23 cellular contexts compared by ENCODE assay signal in genomic region chr13:26749285-26749684, GRCh38. TPM values are rescaled to one million over a fixed set of nuclear protein-coding genes. Genes with fewer than 3 reads are reported as not detected.
DNase-seq lines count a peak whose midpoint lies in the region; ATAC-seq and TF ChIP-seq lines count a peak whose summit lies in the region.
"Had no signal": no experiment of that assay in that cellular context is flagged by ENCODE, and none has a peak within 500 bp of the region (broad histone marks: within the 10 kb centered on the region; RNA-seq: fewer than 3 reads in every experiment).

No MANE protein-coding gene starts in this region.

- no peaks in the 10 kb centered on the region for H3K79me1 ChIP-seq in trophoblast cell (ENCODE audit: low read length)

- H4K8ac ChIP-seq in trophoblast cell (ENCODE audit: low read depth, low read length), result no peak overlapping the region

- no peak overlapping the region for H3K14ac ChIP-seq in trophoblast cell (ENCODE audit: low read length)

- H3K27ac ChIP-seq in GM23338 (ENCODE audit: low read depth), result no peak overlapping the region
- H3K27ac ChIP-seq in trophoblast cell (ENCODE audit: low read depth, low read length), result no peak overlapping the region
- H3K27ac ChIP-seq: BLaER1, KMS-11, SK-N-MC had no signal

- no peaks in the 10 kb centered on the region for H3K36me3 Mint-ChIP-seq in activated CD4-positive, alpha-beta T cell treated with anti-CD3 and anti-CD28 coated beads for 36 hours (ENCODE audit: low read depth)
- no peaks in the 10 kb centered on the region for H3K36me3 Mint-ChIP-seq in GM23338 (ENCODE audit: low read depth)
- H3K36me3 Mint-ChIP-seq: CD4-positive, CD25-positive, alpha-beta regulatory T cell had no signal

- peaks cover 3% of the 10 kb centered on the region for H3K4me1 Mint-ChIP-seq in activated CD4-positive, alpha-beta T cell treated with anti-CD3 and anti-CD28 coated beads for 36 hours
- peaks cover 9% of the 10 kb centered on the region for H3K4me1 Mint-ChIP-seq in GM23338

- peaks cover 12% of the 10 kb centered on the region for H3K27me3 Mint-ChIP-seq in activated CD4-positive, alpha-beta T cell treated with anti-CD3 and anti-CD28 coated beads for 36 hours
- H3K27me3 Mint-ChIP-seq in GM23338 (ENCODE audit: insufficient read depth, low read depth, poor library complexity), result peaks cover 6% of the 10 kb centered on the region

- H2AFZ ChIP-seq in GM23338 (no peak overlapping the region), trophoblast cell (ENCODE audit: insufficient read depth, low read length, poor library complexity) (no peak overlapping the region)

- H3K27me3 ChIP-seq in GM23338 (ENCODE audit: insufficient read depth), result no peaks in the 10 kb centered on the region
- no peaks in the 10 kb centered on the region for H3K27me3 ChIP-seq in trophoblast cell (ENCODE audit: insufficient read depth, low read length)
- H3K27me3 ChIP-seq: BLaER1 had no signal

- H2BK12ac ChIP-seq in trophoblast cell (ENCODE audit: low read length), result no peak overlapping the region

- no peak overlapping the region for H3K18ac ChIP-seq in trophoblast cell (ENCODE audit: low read length)

- H3K4me1 ChIP-seq in GM23338 (ENCODE audit: insufficient read depth) (no peaks in the 10 kb centered on the region), trophoblast cell (ENCODE audit: control insufficient read depth in 1 of 2, insufficient read depth in 2 of 2, low read length in 2 of 2) (no peaks in the 10 kb centered on the region)
- H3K4me1 ChIP-seq: BLaER1 had no signal

- CTCF ChIA-PET in activated CD4-positive, alpha-beta T cell treated with anti-CD3 and anti-CD28 coated beads for 36 hours (lab: Charles Lee), result interaction anchor here (0.6 to 1.0 kb wide), 2 partner anchors 51 to 255 kb away, joined by 3 to 4 read pairs; no protein-coding TSS in a partner anchor

- H3K79me2 ChIP-seq in GM23338 (replicated peaks; ENCODE audit: insufficient read depth), result no peaks in the 10 kb centered on the region
- no peaks in the 10 kb centered on the region for H3K79me2 ChIP-seq in trophoblast cell (ENCODE audit: control insufficient read depth, insufficient read depth, low read length, poor library complexity)

- TF ChIP-seq CTCF in GM23338 (conservative IDR thresholded peaks at IDR 0.05; ENCODE audit: low read depth in 2 of 2), result no peak
- no peak for TF ChIP-seq CTCF in lower leg skin (IDR thresholded peaks at IDR 0.05)

- no peak overlapping the region for H2AK5ac ChIP-seq in trophoblast cell (ENCODE audit: low read length)

- no peak overlapping the region for H3K23ac ChIP-seq in trophoblast cell (ENCODE audit: low read length)

- H3K4me3 ChIP-seq in GM23338 (no peak overlapping the region), trophoblast cell (ENCODE audit: low read depth, low read length) (no peak overlapping the region), lower leg skin (ENCODE audit: low read depth, poor library complexity, severe bottlenecking) (no peak overlapping the region)
- H3K4me3 ChIP-seq: BLaER1, SK-N-MC had no signal

- H4K91ac ChIP-seq in trophoblast cell (ENCODE audit: low read depth, low read length), result no peak overlapping the region

- no CpG with 5 or more reads among the region's 8 CpGs for WGBS in trophoblast cell (ENCODE audit: extremely low coverage, insufficient coverage, insufficient read length)
- 21 to 23% methylated on average over 8 of the region's 8 CpGs for WGBS in lower leg skin, 2 donors

- H3K9me2 ChIP-seq in GM23338 (ENCODE audit: insufficient read depth), result no peaks in the 10 kb centered on the region

- no peak for TF ChIP-seq POLR2A in lower leg skin (IDR thresholded peaks at IDR 0.05)

- ATAC-seq in activated CD4-positive, alpha-beta T cell treated with anti-CD3 and anti-CD28 coated beads for 36 hours, result peak; percentile 60
- peak; percentile 58 for ATAC-seq in GM23338

- no peak overlapping the region for H2BK5ac ChIP-seq in trophoblast cell (ENCODE audit: low read depth, low read length, poor library complexity)

- no peaks in the 10 kb centered on the region for H4K20me1 ChIP-seq in GM23338 (replicated peaks; ENCODE audit: insufficient read depth)
- H4K20me1 ChIP-seq: BLaER1 had no signal

- POLR2A ChIA-PET in activated CD4-positive, alpha-beta T cell treated with anti-CD3 and anti-CD28 coated beads for 36 hours (lab: Charles Lee), result no interaction called here

- H2BK120ac ChIP-seq in trophoblast cell (ENCODE audit: insufficient read depth, low read length, poor library complexity), result no peak overlapping the region

- no peaks in the 10 kb centered on the region for H3F3A ChIP-seq in GM23338 (replicated peaks; ENCODE audit: low read depth)

- H3K9ac ChIP-seq in trophoblast cell (ENCODE audit: low read length), result no peak overlapping the region
- H3K9ac ChIP-seq: BLaER1, KMS-11 had no signal

- no peak overlapping the region for H4K12ac ChIP-seq in trophoblast cell (ENCODE audit: low read depth, low read length)

- H3K9me3 ChIP-seq in trophoblast cell (ENCODE audit: insufficient read depth, low read depth, low read length), result no peaks in the 10 kb centered on the region
- H3K9me3 ChIP-seq: BLaER1 had no signal

- no peaks in the 10 kb centered on the region for H3K9me3 Mint-ChIP-seq in activated CD4-positive, alpha-beta T cell treated with anti-CD3 and anti-CD28 coated beads for 36 hours (ENCODE audit: low read depth)
- H3K9me3 Mint-ChIP-seq in GM23338, result no peaks in the 10 kb centered on the region
- H3K9me3 Mint-ChIP-seq: CD4-positive, CD25-positive, alpha-beta regulatory T cell had no signal

- H3K4me3 Mint-ChIP-seq in activated CD4-positive, alpha-beta T cell treated with anti-CD3 and anti-CD28 coated beads for 36 hours, result no peak overlapping the region
- H3K4me3 Mint-ChIP-seq in GM23338, result no peak overlapping the region
- H3K4me3 Mint-ChIP-seq: CD4-positive, CD25-positive, alpha-beta regulatory T cell had no signal

- no peak for DNase-seq in activated CD4-positive, alpha-beta T cell treated with anti-CD3 and anti-CD28 coated beads for 36 hours
- DNase-seq in activated CD4-positive, alpha-beta T cell treated with anti-CD3 and anti-CD28 coated beads, Interleukin-2, amount 50 U/mL, for 1 hour, result no peak
- DNase-seq in GM23338 (ENCODE audit: low spot score) (peak; percentile 48), SW480 (ENCODE audit: low spot score) (peak; percentile 31), iPS-NIHi11 (ENCODE audit: low spot score) (peak; percentile 43), trophoblast cell (no peak), lower leg skin (ENCODE audit: low spot score in 2 of 2) (no peak)
- DNase-seq: HCEC 1CT, IMR-90, NCI-H1048, NCI-H1694, NCI-H2029 treated with DMSO at 0.1 percent for 48 hours, NCI-H2171, NCI-H226, NCI-H510A, NCI-H774, SHP77 treated with DMSO at 0.1 percent for 48 hours had no signal

- H3K27ac Mint-ChIP-seq in activated CD4-positive, alpha-beta T cell treated with anti-CD3 and anti-CD28 coated beads for 36 hours, result no peak overlapping the region
- H3K27ac Mint-ChIP-seq in GM23338, result no peak overlapping the region
- H3K27ac Mint-ChIP-seq: CD4-positive, CD25-positive, alpha-beta regulatory T cell had no signal

- 0 out of 2 replicates have a peak overlapping the region, but pooled peaks have one; percentile 48 for H3K4me2 ChIP-seq in GM23338
- no peak overlapping the region for H3K4me2 ChIP-seq in trophoblast cell (ENCODE audit: low read length)
- H3K4me2 ChIP-seq: BLaER1, KMS-11 had no signal

- H3K36me3 ChIP-seq in GM23338 (ENCODE audit: insufficient read depth), result no peaks in the 10 kb centered on the region
- H3K36me3 ChIP-seq in trophoblast cell (ENCODE audit: control insufficient read depth in 1 of 2, insufficient read depth in 2 of 2, low read length in 2 of 2), result no peaks in the 10 kb centered on the region
- H3K36me3 ChIP-seq: BLaER1 had no signal

- intact Hi-C loops in activated CD4-positive, alpha-beta T cell treated with anti-CD3 and anti-CD28 coated beads for 36 hours (cut with DNase I, micrococcal nuclease), result no loop called here
- intact Hi-C loops in lower leg skin (cut with DNase I; ENCODE audit: low total_unique reads), result no loop called here

- H3K4ac ChIP-seq in trophoblast cell (ENCODE audit: low read depth, low read length), result no peak overlapping the region

TF ChIP-seq in GM23338, 12 proteins besides CTCF, POLR2A, EP300 and RAD21:
- TF ChIP-seq STAT1 (IDR thresholded peaks at IDR 0.05; ENCODE audit: unreplicated experiment), result no peak

RNA-seq across cellular contexts. Expression of gene GPR12, which starts 11.3 kb away (rescaled TPM):
- total RNA-seq in activated CD4-positive, alpha-beta T cell treated with anti-CD3 and anti-CD28 coated beads for 36 hours, result not detected
- total RNA-seq in GM23338 (2014; rRNA removed; shearing (Covaris generic)), result not detected in 2 replicates
- 0.12 and 0.13 TPM in 2 replicates for polyA plus RNA-seq in GM23338 (2016; fragmentation: Nextera tagmentation; extraction: Ambion mirVana)
- not detected in 2 replicates for polyA plus RNA-seq in trophoblast cell (2013)
- total RNA-seq in lower leg skin, result 10 to 100 TPM in 1 of 4 donors, 1 to 10 TPM in 3; 2.4 to 13.9 (median 6.8) TPM
- total RNA-seq: CD4-positive, CD25-positive, alpha-beta regulatory T cell; G401; IMR-90 had no signal
- polyA plus RNA-seq: AG04450; CD4-positive, CD25-positive, alpha-beta regulatory T cell; IMR-90 had no signal

Comparison
In these comparisons a context has a peak if more than half of its experiments do, and no peak if none do; other contexts are left out.
1. DNase-seq: peak in GM23338 (single experiment), SW480 (single experiment) and iPS-NIHi11 (single experiment); none in activated CD4-positive, alpha-beta T cell treated with anti-CD3 and anti-CD28 coated beads for 36 hours (single experiment), activated CD4-positive, alpha-beta T cell treated with anti-CD3 and anti-CD28 coated beads, Interleukin-2, amount 50 U/mL, for 1 hour (single experiment), trophoblast cell (0 of 2) and lower leg skin (0 of 2).